ENCODE assay signal across 16 cellular contexts in the genomic region with DNA sequence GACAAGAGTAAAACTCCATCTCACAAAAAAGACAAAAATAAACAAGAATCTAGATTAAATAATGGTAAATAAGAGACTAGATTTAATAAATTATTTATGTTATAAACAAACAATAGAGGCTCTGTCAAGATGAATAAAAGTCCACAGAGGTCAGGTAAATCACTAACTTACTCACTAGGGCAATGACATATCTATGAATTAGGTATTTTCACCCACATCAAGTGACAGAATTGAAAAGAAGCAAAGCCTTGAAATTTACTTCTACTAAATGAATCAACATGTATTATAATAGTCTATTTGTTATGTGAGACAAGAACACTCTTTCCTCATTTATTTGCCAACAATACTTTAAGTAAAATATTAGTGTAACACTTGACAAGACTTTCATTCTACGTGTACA. TPM values are rescaled to one million over a fixed set of nuclear protein-coding genes. Genes with fewer than 3 reads are reported as not detected.
DNase-seq lines count a peak whose midpoint lies in the region; ATAC-seq and TF ChIP-seq lines count a peak whose summit lies in the region.
"Had no signal": no experiment of that assay in that cellular context is flagged by ENCODE, and none has a peak within 500 bp of the region (broad histone marks: within the 10 kb centered on the region; RNA-seq: fewer than 3 reads in every experiment).

No MANE protein-coding gene starts in this region.

- no peak for DNase-seq in natural killer cell
- no peak for DNase-seq in natural killer cell treated with Interleukin-12 subunit alpha and Interleukin-12 subunit beta and Interleukin-15 and Interleukin-18, amount 100 ng/mL, for 72 hours (ENCODE audit: low spot score)
- DNase-seq in left lobe of liver (ENCODE audit: low spot score), result no peak
- no peak for DNase-seq in activated CD4-positive, alpha-beta T cell treated with anti-CD3 and anti-CD28 coated beads for 4 hours
- no peak for DNase-seq in brain microvascular endothelial cell
- DNase-seq: DMS 273 treated with DMSO at 0.1 percent for 48 hours, EL, NCI-H1436 treated with DMSO at 0.1 percent for 48 hours, NCI-H2081 treated with DMSO at 0.1 percent for 48 hours, NCI-H524, RPMI8226, SJCRH30 had no signal

- ATAC-seq in natural killer cell (no peak), left lobe of liver (peak; percentile 16), GM18861 (IDR thresholded peaks at IDR 0.05; ENCODE audit: unreplicated experiment) (no peak)
- no peak for ATAC-seq in natural killer cell treated with Interleukin-12 subunit alpha and Interleukin-12 subunit beta and Interleukin-15 and Interleukin-18, amount 100 ng/mL, for 72 hours
- ATAC-seq: A549, HCT116 had no signal

- no peaks in the 10 kb centered on the region for H3K9me3 Mint-ChIP-seq in natural killer cell
- H3K9me3 Mint-ChIP-seq in natural killer cell treated with Interleukin-12 subunit alpha and Interleukin-12 subunit beta and Interleukin-15 and Interleukin-18, amount 100 ng/mL, for 72 hours, result no peaks in the 10 kb centered on the region

- H3K27ac Mint-ChIP-seq in natural killer cell, result peak overlapping the region; percentile 74 to 82
- H3K27ac Mint-ChIP-seq in natural killer cell treated with Interleukin-12 subunit alpha and Interleukin-12 subunit beta and Interleukin-15 and Interleukin-18, amount 100 ng/mL, for 72 hours, result peak overlapping the region in 1 of 2 donors; percentile 47

- H4K20me1 ChIP-seq in SU-DHL-6 (ENCODE audit: low read depth, low read length), result peaks cover 14% of the 10 kb centered on the region; the same call in 1 of the 2 replicates

- H2AFZ ChIP-seq in SU-DHL-6 (ENCODE audit: low read depth, low read length, severe bottlenecking), result no peak overlapping the region

- H3K27me3 Mint-ChIP-seq in natural killer cell (ENCODE audit: low read depth in 2 of 2), result no peaks in the 10 kb centered on the region
- H3K27me3 Mint-ChIP-seq in natural killer cell treated with Interleukin-12 subunit alpha and Interleukin-12 subunit beta and Interleukin-15 and Interleukin-18, amount 100 ng/mL, for 72 hours, result no peaks in the 10 kb centered on the region

- H3F3A ChIP-seq in SU-DHL-6 (ENCODE audit: insufficient read depth), result peaks cover 6% of the 10 kb centered on the region; the same call in 1 of the 2 replicates

- peak overlapping the region; percentile 13; the same call in 1 of the 2 replicates for H3K27ac ChIP-seq in SU-DHL-6 (ENCODE audit: low read depth, low read length)
- H3K27ac ChIP-seq in brain microvascular endothelial cell, result no peak overlapping the region
- H3K27ac ChIP-seq: A549, SJCRH30 had no signal

- H3K9me2 ChIP-seq in SU-DHL-6 (replicated peaks; ENCODE audit: insufficient read depth, low read length), result no peaks in the 10 kb centered on the region

- H3K36me3 ChIP-seq in SU-DHL-6 (ENCODE audit: low read length), result no peaks in the 10 kb centered on the region
- H3K36me3 ChIP-seq in brain microvascular endothelial cell (replicated peaks), result no peaks in the 10 kb centered on the region

- H3K4me1 Mint-ChIP-seq in natural killer cell, result peaks cover 45 to 67% of the 10 kb centered on the region in 2 donors
- peaks cover 37 to 38% of the 10 kb centered on the region in 2 donors for H3K4me1 Mint-ChIP-seq in natural killer cell treated with Interleukin-12 subunit alpha and Interleukin-12 subunit beta and Interleukin-15 and Interleukin-18, amount 100 ng/mL, for 72 hours (ENCODE audit: low read depth in 2 of 2)

- TF ChIP-seq CTCF in natural killer cell (IDR thresholded peaks at IDR 0.05) (no peak), SU-DHL-6 (IDR thresholded peaks at IDR 0.05; ENCODE audit: insufficient read depth, low read length, poor library complexity, severe bottlenecking) (no peak), brain microvascular endothelial cell (IDR thresholded peaks at IDR 0.05; ENCODE audit: low read depth, low read length, missing control alignments) (no peak)

- peaks cover 99% of the 10 kb centered on the region for H3K79me2 ChIP-seq in SU-DHL-6 (ENCODE audit: insufficient read depth, low read length)

- H3K4me2 ChIP-seq in SU-DHL-6 (ENCODE audit: low read depth, low read length, poor library complexity, severe bottlenecking), result peak overlapping the region; percentile 27
- H3K4me2 ChIP-seq: A549 had no signal

- H3K27me3 ChIP-seq in SU-DHL-6 (ENCODE audit: low read length) (no peaks in the 10 kb centered on the region), brain microvascular endothelial cell (replicated peaks) (no peaks in the 10 kb centered on the region)
- H3K27me3 ChIP-seq: SJCRH30 had no signal

- no peak overlapping the region for H3K9ac ChIP-seq in SU-DHL-6 (ENCODE audit: low read length)

- in situ Hi-C loops in brain microvascular endothelial cell (cut with HindIII; ENCODE audit: low pct_ligation_motif_present, low sequenced_read_pairs), result no loop called here

- H3K9me3 ChIP-seq in SU-DHL-6 (ENCODE audit: insufficient read depth, low read length), result no peaks in the 10 kb centered on the region
- H3K9me3 ChIP-seq: A549, SJCRH30 had no signal

- intact Hi-C loops in natural killer cell (cut with micrococcal nuclease), result loop anchor here (10.0 kb wide), 1 partner anchor 150 kb away; no protein-coding TSS in a partner anchor

- no peaks in the 10 kb centered on the region for H3K36me3 Mint-ChIP-seq in natural killer cell
- no peaks in the 10 kb centered on the region for H3K36me3 Mint-ChIP-seq in natural killer cell treated with Interleukin-12 subunit alpha and Interleukin-12 subunit beta and Interleukin-15 and Interleukin-18, amount 100 ng/mL, for 72 hours

- no peak overlapping the region for H3K4me3 Mint-ChIP-seq in natural killer cell
- no peak overlapping the region for H3K4me3 Mint-ChIP-seq in natural killer cell treated with Interleukin-12 subunit alpha and Interleukin-12 subunit beta and Interleukin-15 and Interleukin-18, amount 100 ng/mL, for 72 hours

- no peak overlapping the region for H3K4me3 ChIP-seq in SU-DHL-6 (ENCODE audit: insufficient read depth, low read length, poor library complexity, severe bottlenecking)
- no peak overlapping the region for H3K4me3 ChIP-seq in brain microvascular endothelial cell (ENCODE audit: low read depth, low read length)
- H3K4me3 ChIP-seq: A549, SJCRH30 had no signal

RNA-seq across cellular contexts. Expression of a gene that starts 41.7 kb away (rescaled TPM):
- total RNA-seq in natural killer cell, result 100 to 1,000 TPM; 104 to 110 (median 105) TPM
- 10 to 100 TPM; 42.7 to 48.4 TPM for total RNA-seq in natural killer cell treated with Interleukin-12 subunit alpha and Interleukin-12 subunit beta and Interleukin-15 and Interleukin-18, amount 100 ng/mL, for 72 hours
- 21.0 TPM for total RNA-seq in left lobe of liver
